12 cellular contexts compared by ENCODE assay signal in genomic region chr11:122235615-122236014, GRCh38.
A peak's percentile ranks its signal among the peaks of the same experiment; 100 is the strongest.
DNase-seq lines count a peak whose midpoint lies in the region; ATAC-seq and TF ChIP-seq lines count a peak whose summit lies in the region.
"Had no signal": no experiment of that assay in that cellular context is flagged by ENCODE, and none has a peak within 500 bp of the region (broad histone marks: within the 10 kb centered on the region; RNA-seq: fewer than 3 reads in every experiment).

No MANE protein-coding gene starts in this region.

- 25 to 47% methylated on average over 3 of the region's 3 CpGs for WGBS in lung, 2 donors

- peak; percentile 87 for DNase-seq in AG09319 (ENCODE audit: extremely low read depth, low read depth)
- peak; percentile 37 for DNase-seq in HT1080 (ENCODE audit: low read depth)
- peak; percentile 33 for DNase-seq in brain microvascular endothelial cell
- DNase-seq in lung (ENCODE audit: low spot score) = peak; percentile 40
- DNase-seq in NCI-H510A (lab: John Stamatoyannopoulos, UW) = no peak
- DNase-seq in substantia nigra (lab: John Stamatoyannopoulos, UW) = no peak
- DNase-seq: CD8-positive, alpha-beta memory T cell; NCI-H2171 had no signal

- H3K27me3 ChIP-seq in brain microvascular endothelial cell (replicated peaks) (no peaks in the 10 kb centered on the region), lung (ENCODE audit: control insufficient read depth, insufficient read depth) (no peaks in the 10 kb centered on the region)
- H3K27me3 ChIP-seq: tibial nerve had no signal

- H3K4me3 ChIP-seq in brain microvascular endothelial cell (ENCODE audit: low read depth, low read length) (no peak overlapping the region), lung (no peak overlapping the region)
- H3K4me3 ChIP-seq: HAP-1, tibial nerve had no signal

- no peak for TF ChIP-seq CTCF in AG09319 (IDR thresholded peaks at IDR 0.05; ENCODE audit: low read depth, low read length)
- no peak for TF ChIP-seq CTCF in brain microvascular endothelial cell (IDR thresholded peaks at IDR 0.05; ENCODE audit: low read depth, low read length, missing control alignments)
- TF ChIP-seq CTCF in lung (IDR thresholded peaks at IDR 0.05; ENCODE audit: control extremely low read depth, extremely low read depth) = no peak

- H3K4me1 ChIP-seq in lung (ENCODE audit: control insufficient read depth in 2 of 2, insufficient read depth in 2 of 2, low read length in 2 of 2) = peaks cover 0 to 2% of the 10 kb centered on the region in 2 donors
- H3K4me1 ChIP-seq: HAP-1, tibial nerve had no signal

- H3K9me3 ChIP-seq in lung (ENCODE audit: control insufficient read depth in 2 of 2, insufficient read depth in 1 of 2, low read length in 1 of 2) = no peaks in the 10 kb centered on the region
- H3K9me3 ChIP-seq: HAP-1, tibial nerve had no signal

- in situ Hi-C loops in brain microvascular endothelial cell (cut with HindIII; ENCODE audit: low pct_ligation_motif_present, low sequenced_read_pairs) = no loop called here

- ATAC-seq in lung (ENCODE audit: insufficient read depth, low FRiP score) (no peak), GM21360 (IDR thresholded peaks at IDR 0.05; ENCODE audit: unreplicated experiment) (no peak), HG03139 (IDR thresholded peaks at IDR 0.05; ENCODE audit: unreplicated experiment) (no peak)

- H3K27ac ChIP-seq in brain microvascular endothelial cell (no peak overlapping the region), lung (ENCODE audit: low read depth in 1 of 2, low read length in 1 of 2) (no peak overlapping the region), substantia nigra (ENCODE audit: low read depth, low read length, poor library complexity, severe bottlenecking) (no peak overlapping the region)
- H3K27ac ChIP-seq: tibial nerve had no signal

- H3K36me3 ChIP-seq in brain microvascular endothelial cell (replicated peaks) (no peaks in the 10 kb centered on the region), lung (ENCODE audit: control insufficient read depth in 2 of 2, insufficient read depth in 2 of 2, low read length in 2 of 2) (no peaks in the 10 kb centered on the region)
- H3K36me3 ChIP-seq: HAP-1, tibial nerve had no signal

Comparison
In these comparisons a context has a peak if more than half of its experiments do, and no peak if none do; other contexts are left out.
1. DNase-seq: peak in AG09319 (single experiment), HT1080 (single experiment), brain microvascular endothelial cell (single experiment) and lung (single experiment); none in NCI-H510A (single experiment) and substantia nigra (0 of 49).